8 cellular contexts compared by ENCODE assay signal in genomic region chr15:58934114-58934447, GRCh38. TPM values are rescaled to one million over a fixed set of nuclear protein-coding genes. Genes with fewer than 3 reads are reported as not detected.
A peak's percentile ranks its signal among the peaks of the same experiment; 100 is the strongest.
DNase-seq lines count a peak whose midpoint lies in the region; ATAC-seq and TF ChIP-seq lines count a peak whose summit lies in the region.

No MANE protein-coding gene starts in this region.

- peaks cover 17 to 36% (median 24%) of the 10 kb centered on the region in 3 donors for H3K4me1 Mint-ChIP-seq in T-cell

- peak overlapping the region; percentile 95 to 100 for H3K27ac Mint-ChIP-seq in T-cell

- H3K27me3 Mint-ChIP-seq in T-cell: no peaks in the 10 kb centered on the region

- no peaks in the 10 kb centered on the region for H3K36me3 Mint-ChIP-seq in T-cell

- no peaks in the 10 kb centered on the region for H3K9me3 ChIP-seq in psoas muscle

- peak overlapping the region; percentile 93 for H3K4me3 ChIP-seq in psoas muscle

- DNase-seq in T-cell: no peak
- DNase-seq in foreskin keratinocyte: no peak
- no peak for DNase-seq in psoas muscle
- no peak for DNase-seq in stimulated activated CD4-positive, alpha-beta T cell treated with anti-CD3 and anti-CD28 coated beads, Interleukin-2, amount 100 ng/mL, for 48 hours
- no peak for DNase-seq in stimulated activated CD4-positive, alpha-beta T cell treated with anti-CD3 and anti-CD28 coated beads, Interleukin-1b, Interleukin-23, amount 100 ng/mL, for 48 hours

- no peaks in the 10 kb centered on the region for H3K27me3 ChIP-seq in foreskin keratinocyte
- no peaks in the 10 kb centered on the region for H3K27me3 ChIP-seq in psoas muscle (ENCODE audit: insufficient read depth in 3 of 3, low read length in 2 of 3)

- CTCF ChIA-PET in T-cell (lab: Charles Lee): no interaction called here

- intact Hi-C loops in psoas muscle (cut with DNase I): loop anchor here in 1 of 2 donors (10.0 kb wide), 1 partner anchor 689 kb away; no protein-coding TSS in a partner anchor

- H3K4me3 Mint-ChIP-seq in T-cell: peak overlapping the region; percentile 91 to 99 (median 92)

- WGBS in psoas muscle, 3 donors: 18 to 21% (median 20%) methylated on average over 4 of the region's 4 CpGs

- no peaks in the 10 kb centered on the region for H3K9me3 Mint-ChIP-seq in T-cell

- peak overlapping the region; percentile 81 for H3K27ac ChIP-seq in foreskin keratinocyte
- peak overlapping the region; percentile 99 for H3K27ac ChIP-seq in psoas muscle

- H3K4me1 ChIP-seq in foreskin keratinocyte: peaks cover 19% of the 10 kb centered on the region
- peaks cover 23% of the 10 kb centered on the region for H3K4me1 ChIP-seq in psoas muscle

- POLR2A ChIA-PET in T-cell (lab: Charles Lee): no interaction called here

- H3K36me3 ChIP-seq in psoas muscle (ENCODE audit: insufficient read depth in 1 of 2, low read depth in 1 of 2): peaks cover 0 to 10% of the 10 kb centered on the region in 2 donors

- TF ChIP-seq CTCF in foreskin keratinocyte (conservative IDR thresholded peaks at IDR 0.05) (no peak), psoas muscle (IDR thresholded peaks at IDR 0.05) (no peak)

- ATAC-seq in GM18517 (IDR thresholded peaks at IDR 0.05; ENCODE audit: unreplicated experiment) (peak; percentile 2), T-cell (replicated peaks in 1 of 4) (no peak), foreskin keratinocyte (peak; percentile 5), psoas muscle (peak in 1 of 4 donors; percentile 14), GM18909 (IDR thresholded peaks at IDR 0.05; ENCODE audit: poor library complexity, unreplicated experiment) (no peak), HG02852 (IDR thresholded peaks at IDR 0.05; ENCODE audit: unreplicated experiment) (no peak)

RNA-seq across cellular contexts. Expression of gene SLTM, which starts 0.6 kb away (rescaled TPM):
- 100 to 1,000 TPM; 129 to 172 (median 140) TPM for total RNA-seq in T-cell
- 67.3 and 83.6 TPM in 2 replicates for total RNA-seq in foreskin keratinocyte
- polyA plus RNA-seq in foreskin keratinocyte: 33.6 and 37.7 TPM in 2 replicates
- total RNA-seq in psoas muscle: 10 to 100 TPM; 32.6 to 63.6 (median 40.5) TPM
- polyA plus RNA-seq in psoas muscle: 10 to 100 TPM; 35.5 to 67.4 (median 54.2) TPM

RNA-seq across cellular contexts. Expression of gene RNF111, which starts 53.4 kb away (rescaled TPM):
- 10 to 100 TPM; 45.8 to 57.3 (median 54.3) TPM for total RNA-seq in T-cell
- total RNA-seq in foreskin keratinocyte: 17.6 and 17.8 TPM in 2 replicates
- polyA plus RNA-seq in foreskin keratinocyte: 7.2 and 8.1 TPM in 2 replicates
- total RNA-seq in psoas muscle: 10 to 100 TPM; 18.3 to 26.9 (median 23.2) TPM
- polyA plus RNA-seq in psoas muscle: 10 to 100 TPM in 1 of 3 donors, 1 to 10 TPM in 2; 8.3 to 17.2 (median 8.9) TPM

Comparison
In these comparisons a context has a peak if more than half of its experiments do, and no peak if none do; other contexts are left out.
1. ATAC-seq: peak in GM18517 (single experiment) and foreskin keratinocyte (single experiment); none in T-cell (0 of 4), GM18909 (single experiment) and HG02852 (single experiment).